ENCODE assay signal across 11 cellular contexts in genomic region chr22:38172016-38172431, GRCh38. TPM values are rescaled to one million over a fixed set of nuclear protein-coding genes. Genes with fewer than 3 reads are reported as not detected.
A peak's percentile ranks its signal among the peaks of the same experiment; 100 is the strongest.
DNase-seq lines count a peak whose midpoint lies in the region; ATAC-seq and TF ChIP-seq lines count a peak whose summit lies in the region.
"Had no signal": no experiment of that assay in that cellular context is flagged by ENCODE, and none has a peak within 500 bp of the region (broad histone marks: within the 10 kb centered on the region; RNA-seq: fewer than 3 reads in every experiment).

No MANE protein-coding gene starts in this region.

- no peak overlapping the region for H4K91ac ChIP-seq in mesenchymal stem cell (ENCODE audit: low read length)

- H3K27me3 ChIP-seq in breast epithelium (no peaks in the 10 kb centered on the region), mesenchymal stem cell (ENCODE audit: control insufficient read depth in 1 of 2, insufficient read depth in 1 of 2, low read length in 2 of 2) (no peaks in the 10 kb centered on the region), testis (no peaks in the 10 kb centered on the region)

- no peak overlapping the region for H4K8ac ChIP-seq in mesenchymal stem cell (ENCODE audit: low read length)

- peaks cover 9% of the 10 kb centered on the region for H3K36me3 Mint-ChIP-seq in stimulated activated naive CD8-positive, alpha-beta T cell treated with anti-CD3 and anti-CD28 coated beads, Interleukin-15, Interleukin-2, amounts not matched to agents 100 ng/mL and 50 ng/mL, for 24 hours (ENCODE audit: low read depth)

- H2BK120ac ChIP-seq in mesenchymal stem cell (ENCODE audit: low read depth, low read length), result no peak overlapping the region

- H3K4ac ChIP-seq in mesenchymal stem cell (ENCODE audit: low read depth in 1 of 2, low read length in 2 of 2), result no peak overlapping the region

- no peak overlapping the region for H3K4me3 Mint-ChIP-seq in stimulated activated naive CD8-positive, alpha-beta T cell treated with anti-CD3 and anti-CD28 coated beads, Interleukin-15, Interleukin-2, amounts not matched to agents 100 ng/mL and 50 ng/mL, for 24 hours
- H3K4me3 Mint-ChIP-seq in stimulated activated naive CD8-positive, alpha-beta T cell treated with anti-CD3 and anti-CD28 coated beads, Interleukin-15, amount 100 ng/mL, for 72 hours, result no peak overlapping the region
- H3K4me3 Mint-ChIP-seq: nephron had no signal

- H3K4me2 ChIP-seq in mesenchymal stem cell (ENCODE audit: low read length, poor library complexity, severe bottlenecking), result no peak overlapping the region

- H3K18ac ChIP-seq in mesenchymal stem cell (ENCODE audit: low read depth in 1 of 2, low read length in 2 of 2), result no peak overlapping the region

- no peak for ATAC-seq in stimulated activated naive CD8-positive, alpha-beta T cell treated with anti-CD3 and anti-CD28 coated beads, Interleukin-15, amount 100 ng/mL, for 72 hours

- H2AFZ ChIP-seq in mesenchymal stem cell (ENCODE audit: low read depth, low read length), result no peak overlapping the region

- H3K9me3 ChIP-seq in breast epithelium, result no peaks in the 10 kb centered on the region
- no peaks in the 10 kb centered on the region for H3K9me3 ChIP-seq in mesenchymal stem cell (ENCODE audit: control insufficient read depth, low read length)
- H3K9me3 ChIP-seq in testis, result no peaks in the 10 kb centered on the region

- H2BK12ac ChIP-seq in mesenchymal stem cell (ENCODE audit: low read length in 2 of 2), result no peak overlapping the region

- DNase-seq in stimulated activated naive CD8-positive, alpha-beta T cell treated with anti-CD3 and anti-CD28 coated beads, Interleukin-15, amount 100 ng/mL, for 72 hours, result no peak
- DNase-seq in breast epithelium (ENCODE audit: low spot score in 2 of 2), result no peak
- no peak for DNase-seq in mesenchymal stem cell
- DNase-seq in HuH-7 (ENCODE audit: low spot score), result no peak
- no peak for DNase-seq in testis
- DNase-seq in MV-4-11 (lab: John Stamatoyannopoulos, UW), result no peak
- no peak for DNase-seq in SIG-M5 treated with dmso at 0.1 percent for 504 hours (lab: John Stamatoyannopoulos, UW; ENCODE audit: unreplicated experiment)
- DNase-seq: NCI-H1105 treated with DMSO at 0.1 percent for 48 hours, WERI-Rb-1 had no signal

- no peak for TF ChIP-seq CTCF in breast epithelium (IDR thresholded peaks at IDR 0.05)
- TF ChIP-seq CTCF in testis (IDR thresholded peaks at IDR 0.05), result no peak

- H3K27me3 Mint-ChIP-seq in stimulated activated naive CD8-positive, alpha-beta T cell treated with anti-CD3 and anti-CD28 coated beads, Interleukin-15, Interleukin-2, amounts not matched to agents 100 ng/mL and 50 ng/mL, for 24 hours, result no peaks in the 10 kb centered on the region
- H3K27me3 Mint-ChIP-seq in stimulated activated naive CD8-positive, alpha-beta T cell treated with anti-CD3 and anti-CD28 coated beads, Interleukin-15, amount 100 ng/mL, for 72 hours, result no peaks in the 10 kb centered on the region

- H3K23ac ChIP-seq in mesenchymal stem cell (ENCODE audit: low read length in 2 of 2), result no peak overlapping the region

- 90% methylated on average over 4 of the region's 6 CpGs for WGBS in mesenchymal stem cell
- WGBS in testis, 2 donors, result 80 to 81% methylated on average over 6 of the region's 6 CpGs

- peaks cover 17 to 22% of the 10 kb centered on the region in 2 donors for H3K4me1 ChIP-seq in breast epithelium
- H3K4me1 ChIP-seq in mesenchymal stem cell (ENCODE audit: control insufficient read depth, insufficient read depth, low read depth, low read length), result peaks cover 15% of the 10 kb centered on the region
- H3K4me1 ChIP-seq in testis, result peaks cover 17% of the 10 kb centered on the region

- no peaks in the 10 kb centered on the region for H3K9me3 Mint-ChIP-seq in stimulated activated naive CD8-positive, alpha-beta T cell treated with anti-CD3 and anti-CD28 coated beads, Interleukin-15, Interleukin-2, amounts not matched to agents 100 ng/mL and 50 ng/mL, for 24 hours
- no peaks in the 10 kb centered on the region for H3K9me3 Mint-ChIP-seq in stimulated activated naive CD8-positive, alpha-beta T cell treated with anti-CD3 and anti-CD28 coated beads, Interleukin-15, amount 100 ng/mL, for 72 hours
- H3K9me3 Mint-ChIP-seq: nephron had no signal

- peaks cover 3% of the 10 kb centered on the region for H3K79me1 ChIP-seq in mesenchymal stem cell (replicated peaks; ENCODE audit: low read length, poor library complexity, severe bottlenecking)

- no peak overlapping the region for H3K9ac ChIP-seq in mesenchymal stem cell (ENCODE audit: low read length)

- peak overlapping the region; percentile 89 for H3K27ac Mint-ChIP-seq in stimulated activated naive CD8-positive, alpha-beta T cell treated with anti-CD3 and anti-CD28 coated beads, Interleukin-15, Interleukin-2, amounts not matched to agents 100 ng/mL and 50 ng/mL, for 24 hours
- peak overlapping the region in 1 of 2 donors; percentile 75 for H3K27ac Mint-ChIP-seq in stimulated activated naive CD8-positive, alpha-beta T cell treated with anti-CD3 and anti-CD28 coated beads, Interleukin-15, amount 100 ng/mL, for 72 hours

- peak overlapping the region; percentile 93 to 96 for H3K27ac ChIP-seq in breast epithelium
- no peak overlapping the region for H3K27ac ChIP-seq in mesenchymal stem cell (ENCODE audit: low read length, poor library complexity, severe bottlenecking)
- no peak overlapping the region for H3K27ac ChIP-seq in testis
- H3K27ac ChIP-seq: WERI-Rb-1 had no signal

- H2BK5ac ChIP-seq in mesenchymal stem cell (ENCODE audit: low read depth, low read length, poor library complexity, severe bottlenecking), result no peak overlapping the region

- H2AK5ac ChIP-seq in mesenchymal stem cell (ENCODE audit: low read length, severe bottlenecking), result no peak overlapping the region

- H2BK15ac ChIP-seq in mesenchymal stem cell (ENCODE audit: low read depth, poor library complexity, severe bottlenecking), result peak overlapping the region; percentile 68

- H3K4me1 Mint-ChIP-seq in stimulated activated naive CD8-positive, alpha-beta T cell treated with anti-CD3 and anti-CD28 coated beads, Interleukin-15, Interleukin-2, amounts not matched to agents 100 ng/mL and 50 ng/mL, for 24 hours (ENCODE audit: low read depth), result peaks cover 43% of the 10 kb centered on the region
- H3K4me1 Mint-ChIP-seq in stimulated activated naive CD8-positive, alpha-beta T cell treated with anti-CD3 and anti-CD28 coated beads, Interleukin-15, amount 100 ng/mL, for 72 hours, result peaks cover 38% of the 10 kb centered on the region

- H3K14ac ChIP-seq in mesenchymal stem cell (ENCODE audit: low read length in 2 of 2), result no peak overlapping the region

- H3K36me3 ChIP-seq in breast epithelium, result no peaks in the 10 kb centered on the region
- peaks cover 0 to 16% of the 10 kb centered on the region in 2 experiments for H3K36me3 ChIP-seq in mesenchymal stem cell (ENCODE audit: control insufficient read depth in 1 of 2, insufficient read depth in 2 of 2, low read depth in 1 of 2, low read length in 2 of 2)
- H3K36me3 ChIP-seq in testis (ENCODE audit: low read depth, missing control alignments), result no peaks in the 10 kb centered on the region
- H3K36me3 ChIP-seq: WERI-Rb-1 had no signal

- intact Hi-C loops in breast epithelium (cut with DNase I; ENCODE audit: low total_unique reads), result no loop called here
- intact Hi-C loops in testis (cut with DNase I; ENCODE audit: low total_unique reads), result no loop called here

- TF ChIP-seq POLR2A in breast epithelium (IDR thresholded peaks at IDR 0.05) (no peak), testis (IDR thresholded peaks at IDR 0.05) (no peak)

- H3K4me3 ChIP-seq in breast epithelium (no peak overlapping the region), mesenchymal stem cell (ENCODE audit: insufficient read depth in 1 of 2, low read depth in 1 of 2, low read length in 2 of 2) (no peak overlapping the region), testis (no peak overlapping the region)

RNA-seq across cellular contexts. Expression of gene PLA2G6, which starts 9.6 kb away (rescaled TPM):
- total RNA-seq in breast epithelium (10 to 100 TPM; 41.1 to 68.1 (median 59.3) TPM), testis (100 to 1,000 TPM in 1 of 2 donors, 10 to 100 TPM in 1; 89.4 to 122 TPM)
- polyA plus RNA-seq in mesenchymal stem cell (2013, experiment 1 of 2), result 3.7 TPM
- 4.4 TPM for polyA plus RNA-seq in mesenchymal stem cell (2013, experiment 2 of 2)
- polyA plus RNA-seq in testis (ENCODE audit: insufficient read depth, low read depth, low replicate concordance), result 135 TPM

RNA-seq across cellular contexts. Expression of gene MAFF, which starts 29.8 kb away (rescaled TPM):
- 100 to 1,000 TPM in 1 of 3 donors, 10 to 100 TPM in 2; 37.3 to 126 (median 85.5) TPM for total RNA-seq in breast epithelium
- 9.1 TPM for polyA plus RNA-seq in mesenchymal stem cell (2013, experiment 1 of 2)
- polyA plus RNA-seq in mesenchymal stem cell (2013, experiment 2 of 2), result 8.8 TPM
- 1 to 10 TPM; 3.7 to 5.8 TPM for total RNA-seq in testis
- polyA plus RNA-seq in testis (ENCODE audit: insufficient read depth, low read depth, low replicate concordance), result 3.2 TPM

Comparison
In these comparisons a context has a peak if more than half of its experiments do, and no peak if none do; other contexts are left out.
1. H3K27ac ChIP-seq: peak in breast epithelium (2 of 2); none in mesenchymal stem cell (single experiment) and testis (0 of 2).
2. RNA of gene MAFF, which starts 29.8 kb away (total RNA-seq): 37.3 to 126 TPM in breast epithelium; 3.7 to 5.8 TPM in testis; every median in the first group is over 4 times any median in the second.